Comparison of ENCODE assay signal across 11 cellular contexts in the genomic region with DNA sequence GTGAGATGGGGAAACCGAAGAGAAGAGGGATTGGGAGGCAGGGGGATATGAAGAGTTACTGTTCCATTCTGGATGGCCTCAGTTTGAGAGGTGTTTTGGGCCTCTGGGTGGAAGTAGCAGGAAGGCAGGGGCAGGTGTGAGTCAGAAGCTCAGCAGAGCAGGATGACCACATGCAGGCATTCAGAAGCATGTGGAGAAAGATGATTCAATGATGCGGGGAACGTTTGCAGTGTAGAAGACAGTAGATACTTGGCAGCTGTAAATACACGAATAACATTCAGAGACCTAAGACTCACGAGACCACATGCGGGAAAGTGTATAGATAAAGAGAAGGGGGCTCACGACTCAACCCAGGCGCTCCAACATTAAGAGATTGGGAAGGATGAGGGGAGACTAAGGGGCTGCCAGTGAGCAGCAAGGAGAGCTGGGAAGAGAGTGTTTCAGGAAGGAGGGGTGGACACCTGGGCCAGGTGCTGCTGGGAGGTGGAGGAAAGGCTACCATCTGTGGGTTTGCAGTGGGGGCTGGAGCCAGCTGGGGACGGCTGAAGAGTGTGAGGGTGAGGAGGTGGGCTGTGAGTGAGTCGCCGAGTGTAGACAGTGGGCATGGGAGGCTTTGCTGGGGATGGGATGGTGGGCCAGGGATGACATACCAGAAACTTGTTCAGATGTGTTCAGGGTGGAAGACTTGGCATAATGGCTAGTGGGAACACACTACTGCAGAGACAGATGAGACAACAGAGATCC. TPM values are rescaled to one million over a fixed set of nuclear protein-coding genes. Genes with fewer than 3 reads are reported as not detected.
DNase-seq lines count a peak whose midpoint lies in the region; ATAC-seq and TF ChIP-seq lines count a peak whose summit lies in the region.
"Had no signal": no experiment of that assay in that cellular context is flagged by ENCODE, and none has a peak within 500 bp of the region (broad histone marks: within the 10 kb centered on the region; RNA-seq: fewer than 3 reads in every experiment).

No MANE protein-coding gene starts in this region.

- no peak for TF ChIP-seq CTCF in astrocyte of the spinal cord (IDR thresholded peaks at IDR 0.05; ENCODE audit: low read depth, low read length)

- no peaks in the 10 kb centered on the region for H3K36me3 ChIP-seq in aorta (ENCODE audit: control insufficient read depth in 1 of 2, insufficient read depth in 2 of 2, low read length in 1 of 2)

- no peaks in the 10 kb centered on the region for H3K36me3 Mint-ChIP-seq in activated naive CD8-positive, alpha-beta T cell treated with anti-CD3 and anti-CD28 coated beads, Interleukin-2, amount 10 ng/mL, durations not matched to agents 7 days and 5 days
- H3K36me3 Mint-ChIP-seq in activated naive CD8-positive, alpha-beta T cell treated with anti-CD3 and anti-CD28 coated beads, Interleukin-2, amount 50 U/mL, for 24 hours (ENCODE audit: low read depth) = no peaks in the 10 kb centered on the region

- peak; percentile 7 for DNase-seq in activated naive CD8-positive, alpha-beta T cell treated with anti-CD3 and anti-CD28 coated beads, Interleukin-2, amount 10 ng/mL, durations not matched to agents 7 days and 5 days
- DNase-seq in activated naive CD8-positive, alpha-beta T cell treated with anti-CD3 and anti-CD28 coated beads, Interleukin-2, amount 50 U/mL, for 24 hours = no peak
- DNase-seq in astrocyte of the spinal cord (ENCODE audit: low read depth, low spot score) = peak; percentile 78
- DNase-seq in kidney tubule cell (ENCODE audit: low spot score) = peak; percentile 83
- peak; percentile 32 to 45 for DNase-seq in aorta
- no peak for DNase-seq in erythroblast (lab: John Stamatoyannopoulos, UW)
- no peak for DNase-seq in NOMO-1 (lab: John Stamatoyannopoulos, UW; ENCODE audit: unreplicated experiment in 2 of 2)
- no peak for DNase-seq in GDM1 (lab: John Stamatoyannopoulos, UW)

- H3K9me3 ChIP-seq in aorta (ENCODE audit: control insufficient read depth, low read length) = no peaks in the 10 kb centered on the region

- no peak for TF ChIP-seq POLR2A in erythroblast (IDR thresholded peaks at IDR 0.05; ENCODE audit: low read length)

- no peaks in the 10 kb centered on the region for H3K4me1 ChIP-seq in aorta (ENCODE audit: control insufficient read depth in 1 of 2, insufficient read depth in 2 of 2, low read length in 2 of 2)

- H3K27ac Mint-ChIP-seq in activated naive CD8-positive, alpha-beta T cell treated with anti-CD3 and anti-CD28 coated beads, Interleukin-2, amount 10 ng/mL, durations not matched to agents 7 days and 5 days = no peak overlapping the region
- no peak overlapping the region for H3K27ac Mint-ChIP-seq in activated naive CD8-positive, alpha-beta T cell treated with anti-CD3 and anti-CD28 coated beads, Interleukin-2, amount 50 U/mL, for 24 hours

- H3K4me3 Mint-ChIP-seq in activated naive CD8-positive, alpha-beta T cell treated with anti-CD3 and anti-CD28 coated beads, Interleukin-2, amount 10 ng/mL, durations not matched to agents 7 days and 5 days = no peak overlapping the region
- H3K4me3 Mint-ChIP-seq in activated naive CD8-positive, alpha-beta T cell treated with anti-CD3 and anti-CD28 coated beads, Interleukin-2, amount 50 U/mL, for 24 hours = no peak overlapping the region
- H3K4me3 Mint-ChIP-seq: nephron had no signal

- no peak for ATAC-seq in activated naive CD8-positive, alpha-beta T cell treated with anti-CD3 and anti-CD28 coated beads, Interleukin-2, amount 10 ng/mL, durations not matched to agents 7 days and 5 days (ENCODE audit: low read depth)
- ATAC-seq in activated naive CD8-positive, alpha-beta T cell treated with anti-CD3 and anti-CD28 coated beads, Interleukin-2, amount 50 U/mL, for 24 hours = no peak
- ATAC-seq in aorta (ENCODE audit: low FRiP score) = no peak

- H3K27me3 ChIP-seq in aorta (ENCODE audit: control insufficient read depth in 1 of 2, insufficient read depth in 2 of 2, low read length in 1 of 2) = no peaks in the 10 kb centered on the region

- H3K9me3 Mint-ChIP-seq in activated naive CD8-positive, alpha-beta T cell treated with anti-CD3 and anti-CD28 coated beads, Interleukin-2, amount 10 ng/mL, durations not matched to agents 7 days and 5 days = no peaks in the 10 kb centered on the region
- H3K9me3 Mint-ChIP-seq in activated naive CD8-positive, alpha-beta T cell treated with anti-CD3 and anti-CD28 coated beads, Interleukin-2, amount 50 U/mL, for 24 hours = no peaks in the 10 kb centered on the region
- H3K9me3 Mint-ChIP-seq: nephron had no signal

- POLR2A ChIA-PET in activated naive CD8-positive, alpha-beta T cell treated with anti-CD3 and anti-CD28 coated beads, Interleukin-2, amount 10 ng/mL, durations not matched to agents 7 days and 5 days (lab: Charles Lee) = no interaction called here

- peaks cover 8% of the 10 kb centered on the region for H3K4me1 Mint-ChIP-seq in activated naive CD8-positive, alpha-beta T cell treated with anti-CD3 and anti-CD28 coated beads, Interleukin-2, amount 10 ng/mL, durations not matched to agents 7 days and 5 days
- no peaks in the 10 kb centered on the region for H3K4me1 Mint-ChIP-seq in activated naive CD8-positive, alpha-beta T cell treated with anti-CD3 and anti-CD28 coated beads, Interleukin-2, amount 50 U/mL, for 24 hours

- H3K27ac ChIP-seq in aorta (ENCODE audit: low read depth in 1 of 2, low read length in 2 of 2) = no peak overlapping the region
- H3K27ac ChIP-seq: HL-60 had no signal

- WGBS in aorta, 2 donors = 92 to 95% methylated on average over 11 of the region's 11 CpGs

- intact Hi-C loops in aorta (cut with DNase I) = no loop called here

- in situ Hi-C loops in astrocyte of the spinal cord (cut with HindIII; ENCODE audit: low sequenced_read_pairs) = loop anchor here (10.0 kb wide), 1 partner anchor 125 kb away; no protein-coding TSS in a partner anchor

- H3K4me3 ChIP-seq in astrocyte of the spinal cord (ENCODE audit: low read depth, low read length) (no peak overlapping the region), aorta (ENCODE audit: low read length in 2 of 2) (no peak overlapping the region)

- peaks cover under 1% of the 10 kb centered on the region for H3K27me3 Mint-ChIP-seq in activated naive CD8-positive, alpha-beta T cell treated with anti-CD3 and anti-CD28 coated beads, Interleukin-2, amount 10 ng/mL, durations not matched to agents 7 days and 5 days
- H3K27me3 Mint-ChIP-seq in activated naive CD8-positive, alpha-beta T cell treated with anti-CD3 and anti-CD28 coated beads, Interleukin-2, amount 50 U/mL, for 24 hours = no peaks in the 10 kb centered on the region

RNA-seq across cellular contexts. Expression of gene EPS8L3, which starts 5.8 kb away (rescaled TPM):
- not detected for total RNA-seq in activated naive CD8-positive, alpha-beta T cell treated with anti-CD3 and anti-CD28 coated beads, Interleukin-2, amount 10 ng/mL, durations not matched to agents 7 days and 5 days
- not detected for total RNA-seq in aorta
- polyA plus RNA-seq in aorta = 10 to 100 TPM in 1 of 2 donors, under 1 TPM in 1; 0.46 to 36.7 TPM
- total RNA-seq: subcutaneous adipose tissue had no signal

RNA-seq across cellular contexts. Expression of gene GSTM3, which starts 28.7 kb away (rescaled TPM):
- total RNA-seq in activated naive CD8-positive, alpha-beta T cell treated with anti-CD3 and anti-CD28 coated beads, Interleukin-2, amount 10 ng/mL, durations not matched to agents 7 days and 5 days = 1 to 10 TPM; 5.0 TPM
- 10 to 100 TPM; 17.9 to 56.5 TPM for total RNA-seq in aorta
- 100 to 1,000 TPM in 1 of 2 donors, 10 to 100 TPM in 1; 75.7 to 146 TPM for polyA plus RNA-seq in aorta

RNA-seq across cellular contexts. Expression of gene GSTM5, which starts 57.5 kb away (rescaled TPM):
- total RNA-seq in activated naive CD8-positive, alpha-beta T cell treated with anti-CD3 and anti-CD28 coated beads, Interleukin-2, amount 10 ng/mL, durations not matched to agents 7 days and 5 days = not detected
- total RNA-seq in aorta = 10 to 100 TPM in 1 of 2 donors, 1 to 10 TPM in 1; 5.7 to 23.4 TPM
- polyA plus RNA-seq in aorta = 10 to 100 TPM in 1 of 2 donors, 1 to 10 TPM in 1; 8.6 to 10.8 TPM

Comparison
In these comparisons a context has a peak if more than half of its experiments do, and no peak if none do; other contexts are left out.
1. DNase-seq: peak in activated naive CD8-positive, alpha-beta T cell treated with anti-CD3 and anti-CD28 coated beads, Interleukin-2, amount 10 ng/mL, durations not matched to agents 7 days and 5 days (single experiment), astrocyte of the spinal cord (single experiment), kidney tubule cell (single experiment) and aorta (2 of 2); none in activated naive CD8-positive, alpha-beta T cell treated with anti-CD3 and anti-CD28 coated beads, Interleukin-2, amount 50 U/mL, for 24 hours (single experiment), erythroblast (0 of 2), NOMO-1 (0 of 2) and GDM1 (single experiment).
2. RNA of gene GSTM5, which starts 57.5 kb away (total RNA-seq): 5.7 to 23.4 TPM in aorta; not detected in activated naive CD8-positive, alpha-beta T cell treated with anti-CD3 and anti-CD28 coated beads, Interleukin-2, amount 10 ng/mL, durations not matched to agents 7 days and 5 days; every median in the first group is over 4 times any median in the second.